ENCODE assay signal across 10 cellular contexts in the genomic region with DNA sequence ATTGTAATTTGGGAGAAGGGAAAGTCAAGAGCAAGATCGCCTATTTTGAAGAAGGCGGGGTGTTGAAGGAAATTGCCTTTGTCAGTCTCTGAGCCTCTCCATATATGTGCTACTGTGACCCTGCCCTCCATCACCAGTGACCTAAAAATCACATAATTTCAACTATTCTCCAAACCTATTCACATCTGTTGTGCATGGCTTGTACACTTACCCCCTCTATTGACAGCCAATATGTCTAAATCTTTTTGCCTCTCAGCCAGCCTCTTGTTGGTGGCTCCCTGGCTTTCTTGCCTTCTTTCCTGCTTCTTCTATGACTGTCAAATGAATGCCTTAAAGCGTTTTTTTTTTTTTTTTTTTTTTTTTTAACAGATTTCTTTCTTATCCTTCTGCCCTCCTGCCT.
A peak's percentile ranks its signal among the peaks of the same experiment; 100 is the strongest.
DNase-seq lines count a peak whose midpoint lies in the region; ATAC-seq and TF ChIP-seq lines count a peak whose summit lies in the region.
"Had no signal": no experiment of that assay in that cellular context is flagged by ENCODE, and none has a peak within 500 bp of the region (broad histone marks: within the 10 kb centered on the region; RNA-seq: fewer than 3 reads in every experiment).

No MANE protein-coding gene starts in this region.

- no peaks in the 10 kb centered on the region for H3K27me3 Mint-ChIP-seq in nephron (ENCODE audit: low read depth)
- no peaks in the 10 kb centered on the region for H3K27me3 Mint-ChIP-seq in natural killer cell treated with Interleukin-12 subunit alpha and Interleukin-12 subunit beta and Interleukin-15 and Interleukin-18, amount 100 ng/mL, for 72 hours
- H3K27me3 Mint-ChIP-seq: activated CD4-positive, alpha-beta memory T cell treated with anti-CD3 and anti-CD28 coated beads, Interleukin-2, amount 10 ng/mL, durations not matched to agents 7 days and 5 days; stimulated activated naive CD8-positive, alpha-beta T cell treated with anti-CD3 and anti-CD28 coated beads, Interleukin-15, Interleukin-2, amounts not matched to agents 100 ng/mL and 50 ng/mL, for 24 hours had no signal

- peaks cover 11% of the 10 kb centered on the region for H3K4me1 Mint-ChIP-seq in nephron
- H3K4me1 Mint-ChIP-seq in natural killer cell treated with Interleukin-12 subunit alpha and Interleukin-12 subunit beta and Interleukin-15 and Interleukin-18, amount 100 ng/mL, for 72 hours (ENCODE audit: low read depth in 2 of 2), result peaks cover 0 to 9% of the 10 kb centered on the region in 2 donors
- H3K4me1 Mint-ChIP-seq: activated CD4-positive, alpha-beta memory T cell treated with anti-CD3 and anti-CD28 coated beads, Interleukin-2, amount 10 ng/mL, durations not matched to agents 7 days and 5 days had no signal

- no peaks in the 10 kb centered on the region for H3K9me3 Mint-ChIP-seq in nephron
- H3K9me3 Mint-ChIP-seq in natural killer cell treated with Interleukin-12 subunit alpha and Interleukin-12 subunit beta and Interleukin-15 and Interleukin-18, amount 100 ng/mL, for 72 hours, result no peaks in the 10 kb centered on the region
- H3K9me3 Mint-ChIP-seq: stimulated activated naive CD8-positive, alpha-beta T cell treated with anti-CD3 and anti-CD28 coated beads, Interleukin-15, Interleukin-2, amounts not matched to agents 100 ng/mL and 50 ng/mL, for 24 hours had no signal

- ATAC-seq in GM19395 (IDR thresholded peaks at IDR 0.05; ENCODE audit: unreplicated experiment), result no peak
- no peak for ATAC-seq in GM21825 (IDR thresholded peaks at IDR 0.05; ENCODE audit: unreplicated experiment)
- ATAC-seq in natural killer cell treated with Interleukin-12 subunit alpha and Interleukin-12 subunit beta and Interleukin-15 and Interleukin-18, amount 100 ng/mL, for 72 hours, result no peak

- peak in 2 of 3 experiments; percentile 28 to 42 for TF ChIP-seq CTCF in nephron (IDR thresholded peaks at IDR 0.05; ENCODE audit: unreplicated experiment in 3 of 3)

- H3K27ac Mint-ChIP-seq in nephron, result no peak overlapping the region
- H3K27ac Mint-ChIP-seq in natural killer cell treated with Interleukin-12 subunit alpha and Interleukin-12 subunit beta and Interleukin-15 and Interleukin-18, amount 100 ng/mL, for 72 hours, result no peak overlapping the region
- H3K27ac Mint-ChIP-seq: activated CD4-positive, alpha-beta memory T cell treated with anti-CD3 and anti-CD28 coated beads, Interleukin-2, amount 10 ng/mL, durations not matched to agents 7 days and 5 days; stimulated activated naive CD8-positive, alpha-beta T cell treated with anti-CD3 and anti-CD28 coated beads, Interleukin-15, Interleukin-2, amounts not matched to agents 100 ng/mL and 50 ng/mL, for 24 hours had no signal

- no peak overlapping the region for H3K4me3 Mint-ChIP-seq in nephron
- H3K4me3 Mint-ChIP-seq in natural killer cell treated with Interleukin-12 subunit alpha and Interleukin-12 subunit beta and Interleukin-15 and Interleukin-18, amount 100 ng/mL, for 72 hours, result no peak overlapping the region
- H3K4me3 Mint-ChIP-seq: activated CD4-positive, alpha-beta memory T cell treated with anti-CD3 and anti-CD28 coated beads, Interleukin-2, amount 10 ng/mL, durations not matched to agents 7 days and 5 days; stimulated activated naive CD8-positive, alpha-beta T cell treated with anti-CD3 and anti-CD28 coated beads, Interleukin-15, Interleukin-2, amounts not matched to agents 100 ng/mL and 50 ng/mL, for 24 hours had no signal

- DNase-seq in GM03348 (ENCODE audit: low spot score), result peak; percentile 13
- DNase-seq in NCI-H1092 (lab: John Stamatoyannopoulos, UW), result peak; percentile 3
- DNase-seq in astrocyte of the hippocampus (ENCODE audit: low read depth, low spot score), result peak; percentile 39
- no peak for DNase-seq in T-helper 1 cell
- DNase-seq in natural killer cell treated with Interleukin-12 subunit alpha and Interleukin-12 subunit beta and Interleukin-15 and Interleukin-18, amount 100 ng/mL, for 72 hours (ENCODE audit: low spot score), result no peak
- DNase-seq: activated CD4-positive, alpha-beta memory T cell treated with anti-CD3 and anti-CD28 coated beads, Interleukin-2, amount 10 ng/mL, durations not matched to agents 7 days and 5 days had no signal

- no peaks in the 10 kb centered on the region for H3K36me3 Mint-ChIP-seq in nephron (ENCODE audit: low read depth)
- H3K36me3 Mint-ChIP-seq in natural killer cell treated with Interleukin-12 subunit alpha and Interleukin-12 subunit beta and Interleukin-15 and Interleukin-18, amount 100 ng/mL, for 72 hours, result no peaks in the 10 kb centered on the region

Comparison
In these comparisons a context has a peak if more than half of its experiments do, and no peak if none do; other contexts are left out.
1. DNase-seq: peak in GM03348 (single experiment), NCI-H1092 (single experiment) and astrocyte of the hippocampus (single experiment); none in T-helper 1 cell (0 of 5) and natural killer cell treated with Interleukin-12 subunit alpha and Interleukin-12 subunit beta and Interleukin-15 and Interleukin-18, amount 100 ng/mL, for 72 hours (single experiment).